ENCODE assay signal across 8 cellular contexts in genomic region chr1:28518745-28519341, GRCh38. TPM values are rescaled to one million over a fixed set of nuclear protein-coding genes. Genes with fewer than 3 reads are reported as not detected.
DNase-seq lines count a peak whose midpoint lies in the region; ATAC-seq, FAIRE-seq and TF ChIP-seq lines count a peak whose summit lies in the region.

No MANE protein-coding gene starts in this region.

- peaks cover 53% of the 10 kb centered on the region for H3K79me2 ChIP-seq in GM23338 (replicated peaks; ENCODE audit: insufficient read depth)

- H3K27me3 ChIP-seq in GM23338 (ENCODE audit: insufficient read depth) (no peaks in the 10 kb centered on the region), muscle layer of colon (ENCODE audit: control insufficient read depth in 1 of 2, insufficient read depth in 2 of 2, low read length in 2 of 2) (no peaks in the 10 kb centered on the region), vagina (no peaks in the 10 kb centered on the region)

- H3K9me3 ChIP-seq in muscle layer of colon (ENCODE audit: low read length) (no peaks in the 10 kb centered on the region), vagina (no peaks in the 10 kb centered on the region)

- H3F3A ChIP-seq in GM23338 (replicated peaks; ENCODE audit: low read depth): peaks cover 46% of the 10 kb centered on the region

- peak overlapping the region; percentile 99 for H3K4me2 ChIP-seq in GM23338

- H3K4me1 Mint-ChIP-seq in GM23338: peaks cover 44% of the 10 kb centered on the region

- no peak overlapping the region for H3K9ac ChIP-seq in muscle layer of colon (ENCODE audit: low read length)

- H3K9me2 ChIP-seq in GM23338 (ENCODE audit: insufficient read depth): no peaks in the 10 kb centered on the region

- no peak for TF ChIP-seq CTCF in GM23338 (conservative IDR thresholded peaks at IDR 0.05; ENCODE audit: low read depth in 2 of 2)
- TF ChIP-seq CTCF in cardiac fibroblast (IDR thresholded peaks at IDR 0.05; ENCODE audit: low read depth, low read length): no peak
- no peak for TF ChIP-seq CTCF in vagina (IDR thresholded peaks at IDR 0.05)

- peak overlapping the region; percentile 84 for H3K4me3 Mint-ChIP-seq in GM23338

- peak; percentile 48 for DNase-seq in Caki2 (ENCODE audit: low read depth)
- no peak for DNase-seq in GM23338 (ENCODE audit: low spot score)
- DNase-seq in RCC 7860 (ENCODE audit: low spot score): peak; percentile 50
- DNase-seq in cardiac fibroblast (ENCODE audit: low read depth in 2 of 2): peak in 1 of 2 donors; percentile 42
- no peak for DNase-seq in vagina (ENCODE audit: extremely low spot score in 2 of 2)
- DNase-seq in hepatic stellate cell (ENCODE audit: low spot score): no peak

- peaks cover 34% of the 10 kb centered on the region for H3K27me3 Mint-ChIP-seq in GM23338 (ENCODE audit: insufficient read depth, low read depth, poor library complexity)

- no peak for FAIRE-seq in RCC 7860 (lab: Jason Lieb, UNC)

- ATAC-seq in GM23338 (no peak), HG02571 (IDR thresholded peaks at IDR 0.05; ENCODE audit: unreplicated experiment) (no peak)

- H2AFZ ChIP-seq in GM23338: peak overlapping the region; percentile 76; the same call in 1 of the 2 replicates

- peaks cover 45% of the 10 kb centered on the region for H3K36me3 Mint-ChIP-seq in GM23338 (ENCODE audit: low read depth)

- H3K4me1 ChIP-seq in GM23338 (ENCODE audit: insufficient read depth): peaks cover 27% of the 10 kb centered on the region
- H3K4me1 ChIP-seq in muscle layer of colon (ENCODE audit: insufficient read depth, low read length): peaks cover 13% of the 10 kb centered on the region
- H3K4me1 ChIP-seq in vagina: peaks cover 18% of the 10 kb centered on the region

- intact Hi-C loops in vagina (cut with DNase I): loop anchor here (5.0 to 10.0 kb wide), 2 partner anchors 83 to 356 kb away; no protein-coding TSS in a partner anchor

- peak overlapping the region; percentile 87 for H3K4me3 ChIP-seq in GM23338
- peak overlapping the region; percentile 63 to 66 for H3K4me3 ChIP-seq in cardiac fibroblast (replicated peaks in 1 of 2; ENCODE audit: low read depth in 2 of 2, low read length in 2 of 2)
- peak overlapping the region; percentile 36 to 68 for H3K4me3 ChIP-seq in muscle layer of colon (ENCODE audit: low read depth in 1 of 2, low read length in 2 of 2)
- H3K4me3 ChIP-seq in vagina: peak overlapping the region; percentile 51 to 81

- H3K9me3 Mint-ChIP-seq in GM23338: peaks cover 12% of the 10 kb centered on the region; the same call in 2 of the 3 replicates

- in situ Hi-C loops in Caki2 (cut with HindIII; ENCODE audit: low pct_unique_long_range_greater_than_20kb, low sequenced_read_pairs): no loop called here

- H3K27ac ChIP-seq in GM23338 (ENCODE audit: low read depth) (peak overlapping the region; percentile 92), muscle layer of colon (ENCODE audit: low read depth, low read length) (no peak overlapping the region), vagina (peak overlapping the region; percentile 75)

- TF ChIP-seq POLR2A in vagina (IDR thresholded peaks at IDR 0.05): no peak

- H3K36me3 ChIP-seq in GM23338 (ENCODE audit: insufficient read depth): peaks cover under 1% of the 10 kb centered on the region; the same call in 1 of the 2 replicates
- H3K36me3 ChIP-seq in muscle layer of colon (ENCODE audit: insufficient read depth, low read length): peaks cover 5% of the 10 kb centered on the region
- peaks cover 0 to 19% of the 10 kb centered on the region in 2 donors for H3K36me3 ChIP-seq in vagina

- peak overlapping the region; percentile 97 for H3K27ac Mint-ChIP-seq in GM23338

- peaks cover 25% of the 10 kb centered on the region; the same call in 1 of the 2 replicates for H4K20me1 ChIP-seq in GM23338 (replicated peaks; ENCODE audit: insufficient read depth)

TF ChIP-seq in GM23338, 12 proteins besides CTCF, POLR2A, EP300 and RAD21:
- TF ChIP-seq ZNF331 (CRISPR knock-in tag; IDR thresholded peaks at IDR 0.05; ENCODE audit: low read depth): no peak
- TF ChIP-seq EZH2 (IDR thresholded peaks at IDR 0.05; ENCODE audit: low read depth, unreplicated experiment): no peak
- TF ChIP-seq EZH2phosphoT487 (IDR thresholded peaks at IDR 0.05; ENCODE audit: unreplicated experiment): no peak
- TF ChIP-seq CREB1 (CRISPR knock-in tag; IDR thresholded peaks at IDR 0.05; ENCODE audit: low read depth): peak; percentile 85

RNA-seq across cellular contexts. Expression of gene RCC1, which starts 13.0 kb away (rescaled TPM):
- 76.9 and 87.3 TPM in 2 replicates for total RNA-seq in Caki2 (2014; rRNA removed; shearing (Covaris generic); ENCODE audit: low replicate concordance)
- 88.8 and 97.4 TPM in 2 replicates for total RNA-seq in GM23338 (2014; rRNA removed; shearing (Covaris generic))
- polyA plus RNA-seq in GM23338 (2016; fragmentation: Nextera tagmentation; extraction: Ambion mirVana): 35.6 and 36.9 TPM in 2 replicates
- 23.8 TPM for total RNA-seq in vagina

RNA-seq across cellular contexts. Expression of gene TRNAU1AP, which starts 34.0 kb away (rescaled TPM):
- total RNA-seq in Caki2 (2014; rRNA removed; shearing (Covaris generic); ENCODE audit: low replicate concordance): 15.3 and 22.7 TPM in 2 replicates
- total RNA-seq in GM23338 (2014; rRNA removed; shearing (Covaris generic)): 13.0 and 20.3 TPM in 2 replicates
- polyA plus RNA-seq in GM23338 (2016; fragmentation: Nextera tagmentation; extraction: Ambion mirVana): 39.2 and 42.1 TPM in 2 replicates
- 14.0 TPM for total RNA-seq in vagina

Comparison
In these comparisons a context has a peak if more than half of its experiments do, and no peak if none do; other contexts are left out.
1. DNase-seq: peak in Caki2 (single experiment) and RCC 7860 (single experiment); none in GM23338 (single experiment), vagina (0 of 2) and hepatic stellate cell (single experiment).
2. Peak in every context shown above with its lines, with median percentiles within 50 percentile points of each other: H3K4me3 ChIP-seq.